8 cellular contexts compared by ENCODE assay signal in genomic region chr20:63178889-63179751, GRCh38. TPM values are rescaled to one million over a fixed set of nuclear protein-coding genes. Genes with fewer than 3 reads are reported as not detected.
DNase-seq lines count a peak whose midpoint lies in the region; ATAC-seq and TF ChIP-seq lines count a peak whose summit lies in the region.

No MANE protein-coding gene starts in this region.

- no peak overlapping the region for H3K23ac ChIP-seq in mesendoderm (ENCODE audit: low read length)

- no peaks in the 10 kb centered on the region for H3K4me1 ChIP-seq in mesendoderm (ENCODE audit: control insufficient read depth, low read depth, low read length)

- no CpG with 5 or more reads among the region's 74 CpGs for WGBS in mesendoderm (ENCODE audit: extremely low coverage, insufficient coverage, low lambda C conversion rate)

- peak; percentile 99 for DNase-seq in 8988T
- peak; percentile 91 for DNase-seq in GM13977 (ENCODE audit: low spot score)
- DNase-seq in NCI-H1105 (lab: John Stamatoyannopoulos, UW) = peak; percentile 81
- peak; percentile 72 for DNase-seq in activated CD4-positive, alpha-beta T cell treated with anti-CD3 and anti-CD28 coated beads for 48 hours
- peak; percentile 75 for DNase-seq in cerebellar cortex (ENCODE audit: low spot score)
- peak; percentile 60 for DNase-seq in mesendoderm
- DNase-seq in stimulated activated CD8-positive, alpha-beta memory T cell treated with anti-CD3 and anti-CD28 coated beads, Interleukin-4, amount 100 ng/mL, for 48 hours = peak; percentile 77

- H2AK5ac ChIP-seq in mesendoderm (ENCODE audit: low read length) = no peak overlapping the region

- H3K27me3 ChIP-seq in mesendoderm (ENCODE audit: insufficient read depth, low read length, poor library complexity) = peaks cover 40% of the 10 kb centered on the region

- in situ Hi-C loops in GM13977 (cut with MboI; ENCODE audit: low pct_unique_long_range_greater_than_20kb, low sequenced_read_pairs, unreplicated experiment) = no loop called here

- H3K27ac ChIP-seq in mesendoderm (ENCODE audit: low read depth, low read length) = no peak overlapping the region

- H4K8ac ChIP-seq in mesendoderm (ENCODE audit: low read depth, low read length) = no peak overlapping the region

- H3K36me3 ChIP-seq in mesendoderm (ENCODE audit: control insufficient read depth, insufficient read depth, low read length) = no peaks in the 10 kb centered on the region

- no peak overlapping the region for H3K4me3 ChIP-seq in mesendoderm (ENCODE audit: low read length)

- H3K4ac ChIP-seq in mesendoderm (ENCODE audit: low read depth, low read length) = no peak overlapping the region

- no peak overlapping the region for H3K9ac ChIP-seq in mesendoderm (ENCODE audit: low read length)

- H3K56ac ChIP-seq in mesendoderm (ENCODE audit: low read length) = no peak overlapping the region

- no peak for ATAC-seq in GM21528 (IDR thresholded peaks at IDR 0.05; ENCODE audit: low FRiP score, unreplicated experiment)

- no peak overlapping the region for H3K4me2 ChIP-seq in mesendoderm (ENCODE audit: low read length)

- no peak overlapping the region for H2BK15ac ChIP-seq in mesendoderm (replicated peaks; ENCODE audit: low read depth)

- no peaks in the 10 kb centered on the region for H3K79me1 ChIP-seq in mesendoderm (ENCODE audit: low read length)

- H2BK5ac ChIP-seq in mesendoderm (ENCODE audit: low read length) = no peak overlapping the region

- H4K5ac ChIP-seq in mesendoderm (ENCODE audit: low read length) = no peak overlapping the region

- H2BK120ac ChIP-seq in mesendoderm (ENCODE audit: low read depth, low read length) = no peak overlapping the region

- no peak overlapping the region for H3K18ac ChIP-seq in mesendoderm (ENCODE audit: low read length)

- peak; percentile 80 for TF ChIP-seq CTCF in GM13977 (IDR thresholded peaks at IDR 0.05; ENCODE audit: extremely low read depth, insufficient read depth, missing control alignments)

- H3K79me2 ChIP-seq in mesendoderm (ENCODE audit: control insufficient read depth, insufficient read depth, low read length) = no peaks in the 10 kb centered on the region

RNA-seq across cellular contexts. Expression of gene YTHDF1, which starts 36.8 kb away (rescaled TPM):
- 54.2 TPM for polyA plus RNA-seq in mesendoderm (2013, experiment 1 of 2)
- 53.8 TPM for polyA plus RNA-seq in mesendoderm (2013, experiment 2 of 2)

RNA-seq across cellular contexts. Expression of gene BIRC7, which starts 56.6 kb away (rescaled TPM):
- polyA plus RNA-seq in mesendoderm (2013, experiment 1 of 2) = not detected
- polyA plus RNA-seq in mesendoderm (2013, experiment 2 of 2) = not detected
